ENCODE assay signal across 21 cellular contexts in genomic region chr10:80275135-80275498, GRCh38. TPM values are rescaled to one million over a fixed set of nuclear protein-coding genes. Genes with fewer than 3 reads are reported as not detected.
DNase-seq lines count a peak whose midpoint lies in the region; ATAC-seq, FAIRE-seq and TF ChIP-seq lines count a peak whose summit lies in the region.
"Had no signal": no experiment of that assay in that cellular context is flagged by ENCODE, and none has a peak within 500 bp of the region (broad histone marks: within the 10 kb centered on the region; RNA-seq: fewer than 3 reads in every experiment).

No MANE protein-coding gene starts in this region.

- TF ChIP-seq EP300 in HepG2 (IDR thresholded peaks at IDR 0.05; ENCODE audit: low read depth in 2 of 2, low read length in 2 of 2), result no peak
- no peak for TF ChIP-seq EP300 in HepG2 (CRISPR knock-in tag; IDR thresholded peaks at IDR 0.05; ENCODE audit: borderline replicate concordance)

- FAIRE-seq in HepG2 (lab: Jason Lieb, UNC), result no peak

- no peaks in the 10 kb centered on the region for H3K9me3 Mint-ChIP-seq in activated CD4-positive, alpha-beta memory T cell treated with anti-CD3 and anti-CD28 coated beads, Interleukin-2, amount 10 ng/mL, durations not matched to agents 7 days and 5 days
- no peaks in the 10 kb centered on the region for H3K9me3 Mint-ChIP-seq in activated CD4-positive, alpha-beta memory T cell treated with anti-CD3 and anti-CD28 coated beads for 36 hours
- H3K9me3 Mint-ChIP-seq in osteocyte (ENCODE audit: unreplicated experiment) (no peaks in the 10 kb centered on the region), WTC11 (peaks cover 4% of the 10 kb centered on the region)
- H3K9me3 Mint-ChIP-seq: CD14-positive monocyte, HFFc6 had no signal

- no peak overlapping the region for H3K9ac ChIP-seq in HepG2 (ENCODE audit: insufficient read depth, low read depth, low read length)
- H3K9ac ChIP-seq: BLaER1 had no signal

- no peak overlapping the region for H3K27ac Mint-ChIP-seq in activated CD4-positive, alpha-beta memory T cell treated with anti-CD3 and anti-CD28 coated beads, Interleukin-2, amount 10 ng/mL, durations not matched to agents 7 days and 5 days
- no peak overlapping the region for H3K27ac Mint-ChIP-seq in activated CD4-positive, alpha-beta memory T cell treated with anti-CD3 and anti-CD28 coated beads for 36 hours
- no peak overlapping the region for H3K27ac Mint-ChIP-seq in osteocyte (ENCODE audit: unreplicated experiment)
- H3K27ac Mint-ChIP-seq in WTC11, result no peak overlapping the region
- H3K27ac Mint-ChIP-seq: CD14-positive monocyte; CD4-positive, alpha-beta memory T cell; HFFc6 had no signal

- no peak overlapping the region for H3K4me2 ChIP-seq in HepG2 (ENCODE audit: low read depth, low read length)
- H3K4me2 ChIP-seq: BLaER1 had no signal

- H3K4me3 ChIP-seq in HepG2 (replicated peaks in 1 of 3; ENCODE audit: insufficient read depth in 1 of 3, low read depth in 2 of 3, low read length in 3 of 3), result no peak overlapping the region
- H3K4me3 ChIP-seq: BLaER1 had no signal

- no CpG with 5 or more reads among the region's 3 CpGs for WGBS in HepG2 (ENCODE audit: low lambda C conversion rate)

- H3K4me3 Mint-ChIP-seq in activated CD4-positive, alpha-beta memory T cell treated with anti-CD3 and anti-CD28 coated beads, Interleukin-2, amount 10 ng/mL, durations not matched to agents 7 days and 5 days, result no peak overlapping the region
- H3K4me3 Mint-ChIP-seq in activated CD4-positive, alpha-beta memory T cell treated with anti-CD3 and anti-CD28 coated beads for 36 hours, result no peak overlapping the region
- H3K4me3 Mint-ChIP-seq in osteocyte (ENCODE audit: unreplicated experiment), result no peak overlapping the region
- no peak overlapping the region for H3K4me3 Mint-ChIP-seq in WTC11
- H3K4me3 Mint-ChIP-seq: CD14-positive monocyte; CD4-positive, alpha-beta memory T cell; HFFc6 had no signal

- peaks cover 2% of the 10 kb centered on the region for H3K27me3 Mint-ChIP-seq in activated CD4-positive, alpha-beta memory T cell treated with anti-CD3 and anti-CD28 coated beads, Interleukin-2, amount 10 ng/mL, durations not matched to agents 7 days and 5 days
- no peaks in the 10 kb centered on the region for H3K27me3 Mint-ChIP-seq in activated CD4-positive, alpha-beta memory T cell treated with anti-CD3 and anti-CD28 coated beads for 36 hours
- H3K27me3 Mint-ChIP-seq in osteocyte (ENCODE audit: unreplicated experiment), result peaks cover 15% of the 10 kb centered on the region
- no peaks in the 10 kb centered on the region; the same call in 1 of the 2 replicates for H3K27me3 Mint-ChIP-seq in WTC11 (ENCODE audit: low read depth)

- DNase-seq in activated CD4-positive, alpha-beta memory T cell treated with anti-CD3 and anti-CD28 coated beads, Interleukin-2, amount 10 ng/mL, durations not matched to agents 7 days and 5 days, result peak; percentile 9
- no peak for DNase-seq in activated CD4-positive, alpha-beta memory T cell treated with anti-CD3 and anti-CD28 coated beads for 36 hours
- no peak for DNase-seq in HepG2 (ENCODE audit: low spot score)
- DNase-seq in osteocyte (ENCODE audit: extremely low spot score, unreplicated experiment), result peak; percentile 44
- no peak for DNase-seq in D341Med (ENCODE audit: low spot score)
- no peak for DNase-seq in NCI-H69 (lab: John Stamatoyannopoulos, UW)
- no peak for DNase-seq in WTC11 (ENCODE audit: low spot score)
- DNase-seq: CD4-positive, alpha-beta memory T cell; DMS79 treated with DMSO at 0.1 percent for 48 hours; GF-D8; GOT3; H7; HFFc6; IMR-90 had no signal

- H3K9me3 ChIP-seq in HepG2 (ENCODE audit: low read length), result no peaks in the 10 kb centered on the region
- H3K9me3 ChIP-seq: BLaER1 had no signal

- POLR2A ChIA-PET in activated CD4-positive, alpha-beta memory T cell treated with anti-CD3 and anti-CD28 coated beads, Interleukin-2, amount 10 ng/mL, durations not matched to agents 7 days and 5 days (lab: Charles Lee), result no interaction called here
- POLR2A ChIA-PET in activated CD4-positive, alpha-beta memory T cell treated with anti-CD3 and anti-CD28 coated beads for 36 hours (lab: Charles Lee), result no interaction called here
- POLR2A ChIA-PET in HepG2 (lab: Yijun Ruan, JAX) (interaction anchor here (4.6 kb wide), 1 partner anchor 14 kb away, joined by 69 read pairs; the partner anchor contains the start of gene MAT1A), WTC11 (lab: Charles Lee) (no interaction called here)

- ATAC-seq in HepG2 (no peak), WTC11 (no peak)
- ATAC-seq: HCT116 had no signal

- H4K20me1 ChIP-seq in HepG2 (ENCODE audit: insufficient read depth, low read length), result no peaks in the 10 kb centered on the region
- H4K20me1 ChIP-seq: BLaER1 had no signal

- H3K4me1 Mint-ChIP-seq in activated CD4-positive, alpha-beta memory T cell treated with anti-CD3 and anti-CD28 coated beads, Interleukin-2, amount 10 ng/mL, durations not matched to agents 7 days and 5 days, result no peaks in the 10 kb centered on the region
- no peaks in the 10 kb centered on the region for H3K4me1 Mint-ChIP-seq in activated CD4-positive, alpha-beta memory T cell treated with anti-CD3 and anti-CD28 coated beads for 36 hours (ENCODE audit: low read depth)
- H3K4me1 Mint-ChIP-seq in osteocyte (ENCODE audit: unreplicated experiment) (no peaks in the 10 kb centered on the region), WTC11 (peaks cover 5% of the 10 kb centered on the region; the same call in 1 of the 2 replicates)
- H3K4me1 Mint-ChIP-seq: CD4-positive, alpha-beta memory T cell had no signal

- peaks cover 44% of the 10 kb centered on the region for H3K4me1 ChIP-seq in HepG2 (ENCODE audit: insufficient read depth, low read length)

- H3K36me3 Mint-ChIP-seq in activated CD4-positive, alpha-beta memory T cell treated with anti-CD3 and anti-CD28 coated beads, Interleukin-2, amount 10 ng/mL, durations not matched to agents 7 days and 5 days (ENCODE audit: low read depth), result no peaks in the 10 kb centered on the region
- no peaks in the 10 kb centered on the region for H3K36me3 Mint-ChIP-seq in activated CD4-positive, alpha-beta memory T cell treated with anti-CD3 and anti-CD28 coated beads for 36 hours
- H3K36me3 Mint-ChIP-seq in osteocyte (ENCODE audit: unreplicated experiment) (no peaks in the 10 kb centered on the region), WTC11 (no peaks in the 10 kb centered on the region)
- H3K36me3 Mint-ChIP-seq: CD14-positive monocyte; CD4-positive, alpha-beta memory T cell had no signal

- peak overlapping the region; percentile 16 for H3K27ac ChIP-seq in HepG2 (ENCODE audit: extremely low read length, insufficient read depth, low read length)
- H3K27ac ChIP-seq: 22Rv1, BLaER1, HL-60 had no signal

- BruUV-seq in HepG2 (replicated peaks; lab: Mats Ljungman, UMichigan), result no TSS peak

- intact Hi-C loops in activated CD4-positive, alpha-beta memory T cell treated with anti-CD3 and anti-CD28 coated beads for 36 hours (cut with micrococcal nuclease), result no loop called here
- intact Hi-C loops in HepG2 (cut with micrococcal nuclease; ENCODE audit: unreplicated experiment), result no loop called here

- H3K79me2 ChIP-seq in HepG2 (ENCODE audit: insufficient read depth, low read length), result no peaks in the 10 kb centered on the region

- no peak for TF ChIP-seq RAD21 in HepG2 (CRISPR knock-in tag; IDR thresholded peaks at IDR 0.05)

- TF ChIP-seq CTCF in HepG2 (CRISPR knock-in tag; IDR thresholded peaks at IDR 0.05) (no peak), osteocyte (IDR thresholded peaks at IDR 0.05) (no peak), WTC11 (IDR thresholded peaks at IDR 0.05) (no peak)

- H2AFZ ChIP-seq in HepG2 (ENCODE audit: low read length), result no peak overlapping the region

- CTCF ChIA-PET in activated CD4-positive, alpha-beta memory T cell treated with anti-CD3 and anti-CD28 coated beads, Interleukin-2, amount 10 ng/mL, durations not matched to agents 7 days and 5 days (lab: Charles Lee), result no interaction called here
- CTCF ChIA-PET in activated CD4-positive, alpha-beta memory T cell treated with anti-CD3 and anti-CD28 coated beads for 36 hours (lab: Charles Lee), result interaction anchor here (0.5 kb wide), 1 partner anchor 9 kb away, joined by 3 read pairs; no protein-coding TSS in a partner anchor
- CTCF ChIA-PET in HepG2 (lab: Yijun Ruan, JAX; ENCODE audit: low intra/inter-chr PET ratio, low total read pairs) (no interaction called here), WTC11 (lab: Charles Lee) (interaction anchor here (2.8 kb wide), 1 partner anchor 14 kb away, joined by 10 read pairs; no protein-coding TSS in a partner anchor)

- no peak for TF ChIP-seq POLR2A in HepG2 (IDR thresholded peaks at IDR 0.05; ENCODE audit: insufficient read depth in 1 of 2, low read depth in 2 of 2, low read length in 2 of 2)

- in situ Hi-C loops in HepG2 (cut with HindIII; ENCODE audit: extremely low pct_ligation_motif_present, low pct_unique_long_range_greater_than_20kb), result no loop called here

- H3K27me3 ChIP-seq in HepG2 (ENCODE audit: control insufficient read depth in 1 of 2, insufficient read depth in 2 of 2, low read length in 2 of 2), result no peaks in the 10 kb centered on the region
- H3K27me3 ChIP-seq: BLaER1 had no signal

- H3K36me3 ChIP-seq in HepG2 (replicated peaks in 1 of 2; ENCODE audit: control insufficient read depth in 1 of 2, insufficient read depth in 2 of 2, low read length in 2 of 2), result peaks cover 16 to 59% of the 10 kb centered on the region in 2 experiments
- H3K36me3 ChIP-seq: BLaER1 had no signal

RNA-seq across cellular contexts. Expression of gene MAT1A, which starts 14.3 kb away (rescaled TPM):
- total RNA-seq in activated CD4-positive, alpha-beta memory T cell treated with anti-CD3 and anti-CD28 coated beads, Interleukin-2, amount 10 ng/mL, durations not matched to agents 7 days and 5 days, result not detected
- total RNA-seq in activated CD4-positive, alpha-beta memory T cell treated with anti-CD3 and anti-CD28 coated beads for 36 hours, result not detected
- 76.9 and 101 TPM in 2 replicates for total RNA-seq in HepG2 (2016; rRNA removed; fragmentation: Illumina TruSeq; extraction: Trizol)
- 8.2 and 9.7 TPM in 2 replicates for total RNA-seq in HepG2 (2016; cell fraction: cytosol; rRNA removed; fragmentation: Illumina TruSeq; extraction: Trizol; ENCODE audit: low read depth)
- 77.4 and 101 TPM in 2 replicates for total RNA-seq in HepG2 (2016; cell fraction: insoluble cytoplasmic fraction; rRNA removed; fragmentation: Illumina TruSeq; extraction: Trizol)
- total RNA-seq in HepG2 (2016; cell fraction: membrane; rRNA removed; fragmentation: Illumina TruSeq; extraction: Trizol), result 35.3 and 36.5 TPM in 2 replicates
- 51.9 and 57.9 TPM in 2 replicates for total RNA-seq in HepG2 (2016; cell fraction: nucleus; rRNA removed; fragmentation: Illumina TruSeq; extraction: Trizol)
- 57.1 and 71.8 TPM in 2 replicates for polyA plus RNA-seq in HepG2 (2011; rRNA removed)
- 67.8 and 68.7 TPM in 2 replicates for polyA plus RNA-seq in HepG2 (2011; cell fraction: cytosol; rRNA removed)
- polyA plus RNA-seq in HepG2 (2011; cell fraction: nucleus; rRNA removed), result 86.2 and 106 TPM in 2 replicates
- 51.2 and 64.8 TPM in 2 replicates for polyA plus RNA-seq in HepG2 (2012)
- 7.9 and 9.8 TPM in 2 replicates for polyA plus RNA-seq in HepG2 (2016; cell fraction: cytosol; fragmentation: Illumina TruSeq; extraction: Trizol; ENCODE audit: low read depth)
- polyA plus RNA-seq in HepG2 (2016; cell fraction: insoluble cytoplasmic fraction; fragmentation: Illumina TruSeq; extraction: Trizol; ENCODE audit: low read depth), result 98.3 and 108 TPM in 2 replicates
- polyA plus RNA-seq in HepG2 (2016; cell fraction: membrane; fragmentation: Illumina TruSeq; extraction: Trizol; ENCODE audit: low read depth), result 26.5 and 26.9 TPM in 2 replicates
- 93.4 and 100 TPM in 2 replicates for polyA plus RNA-seq in HepG2 (2016; cell fraction: nucleus; fragmentation: Illumina TruSeq; extraction: Trizol; ENCODE audit: insufficient read depth, low read depth)
- 0.07 and 103 TPM in 2 replicates for polyA minus RNA-seq in HepG2 (2011; rRNA and poly(A)+ RNA removed; ENCODE audit: low replicate concordance)
- 28.5 and 32.8 TPM in 2 replicates for polyA minus RNA-seq in HepG2 (2011; cell fraction: cytosol; rRNA and poly(A)+ RNA removed)
- 23.2 and 35.9 TPM in 2 replicates for polyA minus RNA-seq in HepG2 (2011; cell fraction: nucleus; rRNA and poly(A)+ RNA removed)
- not detected in 2 replicates for total RNA-seq in osteocyte
- 2.3 to 5.0 TPM (median 4.3 TPM) in 3 replicates for total RNA-seq in WTC11 (2021)
- total RNA-seq: A673; CD4-positive, alpha-beta memory T cell; HFFc6; IMR-90 had no signal
- polyA plus RNA-seq: AG04450; CD14-positive monocyte; CD4-positive, alpha-beta memory T cell; IMR-90 had no signal

Comparison
In these comparisons a context has a peak if more than half of its experiments do, and no peak if none do; other contexts are left out.
1. DNase-seq: peak in activated CD4-positive, alpha-beta memory T cell treated with anti-CD3 and anti-CD28 coated beads, Interleukin-2, amount 10 ng/mL, durations not matched to agents 7 days and 5 days (single experiment) and osteocyte (single experiment); none in activated CD4-positive, alpha-beta memory T cell treated with anti-CD3 and anti-CD28 coated beads for 36 hours (single experiment), HepG2 (single experiment), D341Med (single experiment), NCI-H69 (single experiment) and WTC11 (single experiment).
2. CTCF ChIA-PET loops: an anchor here in activated CD4-positive, alpha-beta memory T cell treated with anti-CD3 and anti-CD28 coated beads for 36 hours (0.5 kb wide) and WTC11 (2.8 kb wide); none called in activated CD4-positive, alpha-beta memory T cell treated with anti-CD3 and anti-CD28 coated beads, Interleukin-2, amount 10 ng/mL, durations not matched to agents 7 days and 5 days and HepG2.